ENCODE assay signal across 1 cellular context in genomic region chr20:24483435-24484080, GRCh38.
TF ChIP-seq lines count a peak whose summit lies in the region.

No MANE protein-coding gene starts in this region.

TF ChIP-seq in WTC11, 78 proteins besides CTCF, POLR2A, EP300 and RAD21 (continued from another document):
- TF ChIP-seq AR (CRISPR knock-in tag; IDR thresholded peaks at IDR 0.05) (no peak), MXD4 (CRISPR knock-in tag; IDR thresholded peaks at IDR 0.05; ENCODE audit: borderline replicate concordance) (no peak), HMGA2 (CRISPR knock-in tag; IDR thresholded peaks at IDR 0.05) (no peak), AFF4 (CRISPR knock-in tag; IDR thresholded peaks at IDR 0.05; ENCODE audit: borderline replicate concordance) (no peak), CREB1 (CRISPR knock-in tag; IDR thresholded peaks at IDR 0.05) (no peak), ZNF281 (CRISPR knock-in tag; IDR thresholded peaks at IDR 0.05) (no peak), ZNF317 (CRISPR knock-in tag; IDR thresholded peaks at IDR 0.05; ENCODE audit: borderline replicate concordance, low read depth) (no peak), MAX (CRISPR knock-in tag; IDR thresholded peaks at IDR 0.05) (no peak)
